8 cellular contexts compared by ENCODE assay signal in the genomic region with DNA sequence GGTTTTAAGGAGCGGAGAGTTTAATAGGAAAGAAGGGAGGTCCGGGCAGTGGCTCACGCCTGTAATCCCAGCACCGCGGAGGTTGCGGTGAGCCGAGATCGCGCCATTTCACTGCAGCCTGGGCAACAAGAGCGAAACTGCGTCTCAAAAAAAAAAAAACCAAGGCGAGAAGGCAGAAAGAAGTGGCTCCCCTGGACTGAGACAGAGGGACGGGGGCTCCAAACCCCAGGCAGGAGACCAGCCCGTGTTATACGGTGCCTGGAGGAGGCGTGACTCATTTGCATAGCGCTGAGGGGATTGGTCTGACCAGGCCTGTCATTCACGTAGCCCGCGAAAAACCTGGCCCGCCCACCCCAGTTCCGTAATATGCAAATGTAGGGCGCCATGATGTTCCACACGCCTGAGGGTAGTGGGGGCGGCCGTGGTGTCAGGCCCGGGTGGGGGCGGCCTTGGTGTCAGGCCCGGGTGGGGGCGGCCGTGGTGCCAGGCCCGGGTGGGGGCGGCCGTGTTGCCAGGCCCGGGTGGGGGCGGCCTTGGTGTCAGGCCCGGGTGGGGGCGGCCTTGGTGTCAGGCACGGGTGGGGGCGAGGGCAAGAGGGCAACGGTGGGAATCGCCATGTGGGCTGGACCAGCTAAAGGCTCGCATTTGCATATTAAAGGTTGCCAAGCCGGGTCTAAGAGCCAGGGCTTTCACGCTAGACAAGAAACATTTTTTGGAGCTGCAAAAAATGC. TPM values are rescaled to one million over a fixed set of nuclear protein-coding genes. Genes with fewer than 3 reads are reported as not detected.
A peak's percentile ranks its signal among the peaks of the same experiment; 100 is the strongest.
DNase-seq lines count a peak whose midpoint lies in the region; ATAC-seq, FAIRE-seq and TF ChIP-seq lines count a peak whose summit lies in the region.

No MANE protein-coding gene starts in this region.

- peak; percentile 100 for ATAC-seq in HG02678 (IDR thresholded peaks at IDR 0.05; ENCODE audit: unreplicated experiment)

- peaks cover under 1% of the 10 kb centered on the region for H3K36me3 Mint-ChIP-seq in astrocyte (ENCODE audit: low read depth, unreplicated experiment)

- POLR2A ChIA-PET in RWPE1 (lab: Yijun Ruan, JAX; ENCODE audit: low non-redundant PET), result no interaction called here

- peak overlapping the region; percentile 87 for H3K9ac ChIP-seq in astrocyte (ENCODE audit: low read length)

- no peaks in the 10 kb centered on the region for H3K27me3 Mint-ChIP-seq in astrocyte (ENCODE audit: low read depth, unreplicated experiment)

- peak overlapping the region; percentile 91 for H3K4me3 Mint-ChIP-seq in astrocyte (ENCODE audit: unreplicated experiment)

- H3K27ac ChIP-seq in RWPE1 (peak overlapping the region; percentile 74), astrocyte (ENCODE audit: low read depth, low read length) (peak overlapping the region; percentile 58), skin epidermis (peak overlapping the region in 18 of 21 experiments; percentile 15 to 83 (median 67))

- no peaks in the 10 kb centered on the region for H3K79me2 ChIP-seq in astrocyte (ENCODE audit: insufficient read depth, low read length)

- H3K9me3 Mint-ChIP-seq in astrocyte (ENCODE audit: unreplicated experiment), result no peaks in the 10 kb centered on the region

- no peak for TF ChIP-seq CTCF in GM12875 (IDR thresholded peaks at IDR 0.05; ENCODE audit: borderline replicate concordance, insufficient read depth, low read depth, low read length)
- TF ChIP-seq CTCF in RWPE1 (conservative IDR thresholded peaks at IDR 0.05; ENCODE audit: low read depth), result no peak
- TF ChIP-seq CTCF in astrocyte (IDR thresholded peaks at IDR 0.05; ENCODE audit: insufficient read depth, low read depth, low read length), result no peak

- FAIRE-seq in astrocyte (lab: Jason Lieb, UNC), result no peak

- H3K9me3 ChIP-seq in astrocyte (ENCODE audit: insufficient read depth, low read depth, low read length), result no peaks in the 10 kb centered on the region

- no peaks in the 10 kb centered on the region for H3K27me3 ChIP-seq in astrocyte (ENCODE audit: insufficient read depth, low read length)

- DNase-seq in RWPE1 (ENCODE audit: low spot score) (peak; percentile 86), astrocyte (ENCODE audit: low read depth) (peak; percentile 78), DMS153 treated with DMSO at 0.1 percent for 48 hours (lab: John Stamatoyannopoulos, UW; ENCODE audit: unreplicated experiment) (no peak), NCI-H1930 (lab: John Stamatoyannopoulos, UW) (no peak)

- H3K27ac Mint-ChIP-seq in astrocyte (ENCODE audit: unreplicated experiment), result peak overlapping the region; percentile 26

- H3K4me2 ChIP-seq in astrocyte (ENCODE audit: low read length), result peak overlapping the region; percentile 98

- peak overlapping the region; percentile 62 for H3K4me3 ChIP-seq in GM12875 (ENCODE audit: low read depth, low read length)
- H3K4me3 ChIP-seq in astrocyte (ENCODE audit: insufficient read depth, low read depth, low read length), result peak overlapping the region; percentile 81
- H3K4me3 ChIP-seq in iPS-11a (ENCODE audit: low read depth, low read length), result peak overlapping the region; percentile 39
- H3K4me3 ChIP-seq in skin epidermis, result peak overlapping the region; percentile 36 to 50 (median 44)

- CTCF ChIA-PET in RWPE1 (lab: Yijun Ruan, JAX), result no interaction called here

- peaks cover 6% of the 10 kb centered on the region for H3K4me1 Mint-ChIP-seq in astrocyte (ENCODE audit: low read depth, unreplicated experiment)

- peak overlapping the region; percentile 85 for H2AFZ ChIP-seq in astrocyte (ENCODE audit: low read depth, low read length)

- H4K20me1 ChIP-seq in astrocyte (ENCODE audit: insufficient read depth, low read length), result no peaks in the 10 kb centered on the region

- peaks cover 9% of the 10 kb centered on the region for H3K36me3 ChIP-seq in astrocyte (ENCODE audit: insufficient read depth, low read length)

- no peaks in the 10 kb centered on the region for H3K4me1 ChIP-seq in astrocyte (ENCODE audit: insufficient read depth, low read length)

RNA-seq across cellular contexts. Expression of a gene that starts 2.1 kb away (rescaled TPM):
- 20.3 and 25.9 TPM in 2 replicates for total RNA-seq in astrocyte

RNA-seq across cellular contexts. Expression of a gene that starts 35.3 kb away (rescaled TPM):
- 27.9 and 30.5 TPM in 2 replicates for total RNA-seq in astrocyte

Comparison
In these comparisons a context has a peak if more than half of its experiments do, and no peak if none do; other contexts are left out.
1. DNase-seq: peak in RWPE1 (single experiment) and astrocyte (single experiment); none in DMS153 treated with DMSO at 0.1 percent for 48 hours (single experiment) and NCI-H1930 (0 of 2).
2. Peak in every context shown above with its lines, with median percentiles within 50 percentile points of each other: H3K4me3 ChIP-seq and H3K27ac ChIP-seq.